Comparison of ENCODE assay signal across 28 cellular contexts in the genomic region with DNA sequence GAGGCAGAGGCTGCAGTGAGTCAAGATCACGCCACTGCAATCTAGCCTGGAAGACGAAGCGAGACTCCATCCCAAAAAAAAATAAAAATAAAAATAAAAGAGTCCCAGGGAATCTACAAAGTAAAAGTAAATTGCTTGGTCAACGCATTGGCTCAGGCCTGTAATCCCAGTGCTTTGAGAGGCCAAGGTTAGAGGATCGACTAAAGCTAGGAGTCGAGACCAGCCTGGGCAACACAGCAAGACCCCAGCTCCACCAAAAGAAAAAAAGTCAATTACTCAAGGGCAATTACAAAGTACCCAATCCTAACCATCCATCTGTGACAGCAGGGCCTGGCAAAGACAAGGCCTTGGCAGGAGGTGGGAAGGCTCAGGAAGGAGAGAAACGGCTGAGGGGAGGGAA.
"Had no signal": no experiment of that assay in that cellular context is flagged by ENCODE, and none has a peak within 500 bp of the region (broad histone marks: within the 10 kb centered on the region; RNA-seq: fewer than 3 reads in every experiment).

No MANE protein-coding gene starts in this region.

- ATAC-seq: left cardiac atrium; left lobe of liver; lower lobe of right lung; naive thymus-derived CD8-positive, alpha-beta T cell; psoas muscle; stimulated activated naive B cell treated with anti-CD40 and anti-IgM and Interleukin-4, amounts not matched to agents 10 μg/mL and 1 μg/mL and 100 μg/mL, for 72 hours; stimulated activated naive CD8-positive, alpha-beta T cell treated with anti-CD3 and anti-CD28 coated beads, Interleukin-15, Interleukin-2, amounts not matched to agents 100 U/mL and 50 U/mL, for 24 hours; upper lobe of right lung had no signal

- H3K9ac ChIP-seq: neural progenitor cell, parathyroid adenoma had no signal

- FAIRE-seq: keratinocyte, urothelium cell line had no signal

- H3K27ac Mint-ChIP-seq: naive thymus-derived CD8-positive, alpha-beta T cell; stimulated activated naive B cell treated with anti-CD40 and anti-IgM and Interleukin-4, amounts not matched to agents 10 μg/mL and 1 μg/mL and 100 μg/mL, for 72 hours had no signal

- H3K9me3 Mint-ChIP-seq: naive thymus-derived CD8-positive, alpha-beta T cell; nephron; neural progenitor cell; stimulated activated naive B cell treated with anti-CD40 and anti-IgM and Interleukin-4, amounts not matched to agents 10 μg/mL and 1 μg/mL and 100 μg/mL, for 72 hours had no signal

- H3K36me3 Mint-ChIP-seq: neural progenitor cell; stimulated activated naive B cell treated with anti-CD40 and anti-IgM and Interleukin-4, amounts not matched to agents 10 μg/mL and 1 μg/mL and 100 μg/mL, for 72 hours had no signal

- DNase-seq: hippocampal formation; kidney glomerular epithelial cell; left cardiac atrium; lower lobe of right lung; mammary epithelial cell; mesenchymal stem cell; naive thymus-derived CD8-positive, alpha-beta T cell; psoas muscle; stimulated activated CD4-positive, alpha-beta T cell treated with anti-CD3 and anti-CD28 coated beads, Interleukin-12 subunit alpha, Interleukin-12 subunit beta, amount 100 ng/mL, for 4 hours; stimulated activated CD4-positive, alpha-beta T cell treated with anti-CD3 and anti-CD28 coated beads, Interleukin-15, amount 100 ng/mL, for 24 hours; stimulated activated CD4-positive, alpha-beta T cell treated with anti-CD3 and anti-CD28 coated beads, Interleukin-2, amount 100 ng/mL, for 24 hours; stimulated activated CD4-positive, alpha-beta T cell treated with anti-CD3 and anti-CD28 coated beads, Interleukin-4, amount 100 ng/mL, for 1 hour; stimulated activated naive B cell treated with anti-CD40 and anti-IgM and Interleukin-4, amounts not matched to agents 10 μg/mL and 1 μg/mL and 100 μg/mL, for 72 hours; stimulated activated naive CD8-positive, alpha-beta T cell treated with anti-CD3 and anti-CD28 coated beads, Interleukin-15, Interleukin-2, amounts not matched to agents 100 U/mL and 50 U/mL, for 24 hours; stomach; testis; thyroid gland; transverse colon; upper lobe of right lung had no signal

- H3K36me3 ChIP-seq: lower lobe of right lung, neural progenitor cell, neutrophil, right atrium auricular region, stomach, thyroid gland, transverse colon, upper lobe of right lung had no signal

- H3K4me3 Mint-ChIP-seq: naive thymus-derived CD8-positive, alpha-beta T cell; nephron; neural progenitor cell; stimulated activated naive B cell treated with anti-CD40 and anti-IgM and Interleukin-4, amounts not matched to agents 10 μg/mL and 1 μg/mL and 100 μg/mL, for 72 hours had no signal

- H3K27me3 ChIP-seq: neural progenitor cell, neutrophil, right atrium auricular region, stomach, testis, thyroid gland, transverse colon, upper lobe of right lung had no signal

- H3K79me2 ChIP-seq: parathyroid adenoma had no signal

- H3K4me1 Mint-ChIP-seq: naive thymus-derived CD8-positive, alpha-beta T cell; stimulated activated naive B cell treated with anti-CD40 and anti-IgM and Interleukin-4, amounts not matched to agents 10 μg/mL and 1 μg/mL and 100 μg/mL, for 72 hours had no signal

- H3K9me3 ChIP-seq: lower lobe of right lung, neutrophil, psoas muscle, right atrium auricular region, stomach, testis, thyroid gland, transverse colon, upper lobe of right lung had no signal

- H2AFZ ChIP-seq: neural progenitor cell, parathyroid adenoma had no signal

- H3K4me2 ChIP-seq: neural progenitor cell had no signal

- H3K27ac ChIP-seq: lower lobe of right lung, neural progenitor cell, neutrophil, parathyroid adenoma, psoas muscle, right atrium auricular region, skin epidermis, stomach, testis, thyroid gland, transverse colon, upper lobe of right lung had no signal

- H3K4me3 ChIP-seq: lower lobe of right lung, neural progenitor cell, psoas muscle, right atrium auricular region, skin epidermis, stomach, testis, thyroid gland, transverse colon, upper lobe of right lung had no signal

- H3K4me1 ChIP-seq: lower lobe of right lung, neural progenitor cell, parathyroid adenoma, psoas muscle, right atrium auricular region, stomach, testis, thyroid gland, transverse colon, upper lobe of right lung had no signal
